In genomic region chr12:113713156-113713555, GRCh38 we compare ENCODE assay signal across 11 cellular contexts.
"Had no signal": no experiment of that assay in that cellular context is flagged by ENCODE, and none has a peak within 500 bp of the region (broad histone marks: within the 10 kb centered on the region; RNA-seq: fewer than 3 reads in every experiment).

No MANE protein-coding gene starts in this region.

- H3K4me3 Mint-ChIP-seq: GM23338, H9, HFFc6 had no signal

- H3K9me3 ChIP-seq: HAP-1 had no signal

- FAIRE-seq: H1, H54 had no signal

- H2AFZ ChIP-seq: GM23248, GM23338 had no signal

- H3K9ac ChIP-seq: GM23248 had no signal

- H3K36me3 ChIP-seq: HAP-1 had no signal

- ATAC-seq: GM23338, HCT116 had no signal

- H3K27ac Mint-ChIP-seq: GM23338, H9, HFFc6 had no signal

- H3K27ac ChIP-seq: GM23248 had no signal

- H3K4me3 ChIP-seq: GM23248, GM23338, HAP-1 had no signal

- DNase-seq: GM23248, GOT3, H7, H9, HCEC 1CT, HFFc6 had no signal

- H3K4me2 ChIP-seq: GM23338 had no signal

- H3K4me1 ChIP-seq: HAP-1 had no signal

- H3K4me1 Mint-ChIP-seq: GM23338 had no signal

- H3K9me3 Mint-ChIP-seq: GM23338 had no signal
